ENCODE assay signal across 1 cellular context in the genomic region with DNA sequence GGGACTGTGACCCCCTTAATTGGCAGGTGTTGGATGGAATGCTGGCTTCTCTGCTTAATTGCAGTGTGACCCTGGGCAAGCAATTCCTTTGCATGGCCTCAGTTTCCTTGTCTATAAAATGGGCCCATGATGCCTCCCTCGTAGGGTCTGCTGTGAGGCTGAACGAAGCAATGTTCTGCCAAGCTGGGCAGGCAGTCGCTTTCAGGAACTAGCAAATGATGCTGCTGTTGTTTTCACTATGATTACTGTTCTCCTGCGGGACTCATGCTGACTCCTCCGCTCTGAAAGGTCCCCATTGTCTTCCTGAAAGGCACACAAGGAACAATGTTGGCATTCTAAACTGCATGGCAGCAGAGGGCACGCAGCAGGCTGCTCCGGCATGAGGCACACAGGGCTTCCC.
TF ChIP-seq lines count a peak whose summit lies in the region.

No MANE protein-coding gene starts in this region.

TF ChIP-seq in WTC11, 78 proteins besides CTCF, POLR2A, EP300 and RAD21:
- TF ChIP-seq, protein P1, sequence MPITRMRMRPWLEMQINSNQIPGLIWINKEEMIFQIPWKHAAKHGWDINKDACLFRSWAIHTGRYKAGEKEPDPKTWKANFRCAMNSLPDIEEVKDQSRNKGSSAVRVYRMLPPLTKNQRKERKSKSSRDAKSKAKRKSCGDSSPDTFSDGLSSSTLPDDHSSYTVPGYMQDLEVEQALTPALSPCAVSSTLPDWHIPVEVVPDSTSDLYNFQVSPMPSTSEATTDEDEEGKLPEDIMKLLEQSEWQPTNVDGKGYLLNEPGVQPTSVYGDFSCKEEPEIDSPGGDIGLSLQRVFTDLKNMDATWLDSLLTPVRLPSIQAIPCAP (CRISPR knock-in tag; IDR thresholded peaks at IDR 0.05), result 0 out of 2 replicates have a peak, but pooled peaks have one; percentile 56
- 0 out of 2 replicates have a peak, but pooled peaks have one; percentile 6 for TF ChIP-seq GTF2I (CRISPR knock-in tag; conservative IDR thresholded peaks at IDR 0.05)
- peak; percentile 14; the same call in 1 of the 2 replicates for TF ChIP-seq ZNF121 (CRISPR knock-in tag; IDR thresholded peaks at IDR 0.05)
- TF ChIP-seq, protein P2, sequence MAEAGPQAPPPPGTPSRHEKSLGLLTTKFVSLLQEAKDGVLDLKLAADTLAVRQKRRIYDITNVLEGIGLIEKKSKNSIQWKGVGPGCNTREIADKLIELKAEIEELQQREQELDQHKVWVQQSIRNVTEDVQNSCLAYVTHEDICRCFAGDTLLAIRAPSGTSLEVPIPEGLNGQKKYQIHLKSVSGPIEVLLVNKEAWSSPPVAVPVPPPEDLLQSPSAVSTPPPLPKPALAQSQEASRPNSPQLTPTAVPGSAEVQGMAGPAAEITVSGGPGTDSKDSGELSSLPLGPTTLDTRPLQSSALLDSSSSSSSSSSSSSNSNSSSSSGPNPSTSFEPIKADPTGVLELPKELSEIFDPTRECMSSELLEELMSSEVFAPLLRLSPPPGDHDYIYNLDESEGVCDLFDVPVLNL (CRISPR knock-in tag; IDR thresholded peaks at IDR 0.05; ENCODE audit: borderline replicate concordance, low read depth), result no peak
